ENCODE assay signal across 8 cellular contexts in genomic region chr3:187714404-187714979, GRCh38. TPM values are rescaled to one million over a fixed set of nuclear protein-coding genes. Genes with fewer than 3 reads are reported as not detected.
DNase-seq lines count a peak whose midpoint lies in the region; ATAC-seq and TF ChIP-seq lines count a peak whose summit lies in the region.

No MANE protein-coding gene starts in this region.

- intact Hi-C loops in dorsolateral prefrontal cortex (cut with DNase I): loop anchor here (5.0 to 10.0 kb wide), 2 partner anchors 400 to 1097 kb away; no protein-coding TSS in a partner anchor

- no peaks in the 10 kb centered on the region for H3K27me3 Mint-ChIP-seq in CD8-positive, alpha-beta memory T cell
- peaks cover 15% of the 10 kb centered on the region for H3K27me3 Mint-ChIP-seq in activated CD4-positive, alpha-beta T cell treated with anti-CD3 and anti-CD28 coated beads, Interleukin-2, amount 10 ng/mL, durations not matched to agents 7 days and 5 days
- H3K27me3 Mint-ChIP-seq in memory B cell: no peaks in the 10 kb centered on the region

- no peaks in the 10 kb centered on the region for H3K36me3 Mint-ChIP-seq in CD8-positive, alpha-beta memory T cell
- no peaks in the 10 kb centered on the region for H3K36me3 Mint-ChIP-seq in activated CD4-positive, alpha-beta T cell treated with anti-CD3 and anti-CD28 coated beads, Interleukin-2, amount 10 ng/mL, durations not matched to agents 7 days and 5 days (ENCODE audit: low read depth)
- H3K36me3 Mint-ChIP-seq in memory B cell: no peaks in the 10 kb centered on the region

- no peak overlapping the region for H3K4me3 ChIP-seq in CD8-positive, alpha-beta memory T cell (ENCODE audit: low read length)
- H3K4me3 ChIP-seq in dorsolateral prefrontal cortex: no peak overlapping the region

- H3K27ac Mint-ChIP-seq in CD8-positive, alpha-beta memory T cell: peak overlapping the region in 5 of 8 donors; percentile 2 to 72 (median 10)
- no peak overlapping the region for H3K27ac Mint-ChIP-seq in activated CD4-positive, alpha-beta T cell treated with anti-CD3 and anti-CD28 coated beads, Interleukin-2, amount 10 ng/mL, durations not matched to agents 7 days and 5 days
- no peak overlapping the region for H3K27ac Mint-ChIP-seq in memory B cell

- H3K4me1 ChIP-seq in CD8-positive, alpha-beta memory T cell (ENCODE audit: insufficient read depth, low read length): peaks cover 6% of the 10 kb centered on the region

- no peaks in the 10 kb centered on the region for H3K9me3 ChIP-seq in CD8-positive, alpha-beta memory T cell (ENCODE audit: low read length)

- peak overlapping the region in 1 of 7 donors; percentile 57 for H3K4me3 Mint-ChIP-seq in CD8-positive, alpha-beta memory T cell
- no peak overlapping the region for H3K4me3 Mint-ChIP-seq in activated CD4-positive, alpha-beta T cell treated with anti-CD3 and anti-CD28 coated beads, Interleukin-2, amount 10 ng/mL, durations not matched to agents 7 days and 5 days
- no peak overlapping the region for H3K4me3 Mint-ChIP-seq in memory B cell

- no peaks in the 10 kb centered on the region for H3K27me3 ChIP-seq in CD8-positive, alpha-beta memory T cell (ENCODE audit: insufficient read depth, low read length, poor library complexity, severe bottlenecking)
- no peaks in the 10 kb centered on the region for H3K27me3 ChIP-seq in dorsolateral prefrontal cortex

- peaks cover 13 to 17% (median 17%) of the 10 kb centered on the region in 3 donors for H3K4me1 Mint-ChIP-seq in CD8-positive, alpha-beta memory T cell
- H3K4me1 Mint-ChIP-seq in activated CD4-positive, alpha-beta T cell treated with anti-CD3 and anti-CD28 coated beads, Interleukin-2, amount 10 ng/mL, durations not matched to agents 7 days and 5 days: peaks cover 15% of the 10 kb centered on the region
- peaks cover 6% of the 10 kb centered on the region for H3K4me1 Mint-ChIP-seq in memory B cell

- POLR2A ChIA-PET in CD8-positive, alpha-beta memory T cell (lab: Charles Lee): no interaction called here
- POLR2A ChIA-PET in activated CD4-positive, alpha-beta T cell treated with anti-CD3 and anti-CD28 coated beads, Interleukin-2, amount 10 ng/mL, durations not matched to agents 7 days and 5 days (lab: Charles Lee): no interaction called here

- peak; percentile 47 to 79 (median 61) for DNase-seq in CD8-positive, alpha-beta memory T cell
- DNase-seq in NCI-H69 (lab: John Stamatoyannopoulos, UW) (peak; percentile 54), dorsolateral prefrontal cortex (peak in 8 of 10 donors; percentile 62 to 81 (median 70)), memory B cell (ENCODE audit: low spot score in 2 of 2) (peak; percentile 66 to 70)
- peak; percentile 80 for DNase-seq in activated CD4-positive, alpha-beta T cell treated with anti-CD3 and anti-CD28 coated beads, Interleukin-2, amount 10 ng/mL, durations not matched to agents 7 days and 5 days
- peak; percentile 58 for DNase-seq in stimulated activated CD8-positive, alpha-beta memory T cell treated with anti-CD3 and anti-CD28 coated beads, Interleukin-4, amount 100 ng/mL, for 24 hours (ENCODE audit: low read depth)

- H3K36me3 ChIP-seq in CD8-positive, alpha-beta memory T cell (ENCODE audit: insufficient read depth, low read length): no peaks in the 10 kb centered on the region

- CTCF ChIA-PET in CD8-positive, alpha-beta memory T cell (lab: Charles Lee): interaction anchor here (1.0 to 6.1 kb wide), 15 partner anchors 10 to 1326 kb away, joined by 3 to 79 read pairs (median 4); partner anchors contain the start of gene RTP2
- CTCF ChIA-PET in activated CD4-positive, alpha-beta T cell treated with anti-CD3 and anti-CD28 coated beads, Interleukin-2, amount 10 ng/mL, durations not matched to agents 7 days and 5 days (lab: Charles Lee): interaction anchor here (0.6 to 3.2 kb wide), 11 partner anchors 10 to 1246 kb away, joined by 3 to 9 read pairs (median 4); no protein-coding TSS in a partner anchor

- TF ChIP-seq CTCF in dorsolateral prefrontal cortex (IDR thresholded peaks at IDR 0.05 in 54 of 56, conservative IDR thresholded peaks at IDR 0.05 in 2 of 56; ENCODE audit: low read depth in 1 of 56, partially characterized antibody in 56 of 56): peak; percentile 68 to 98 (median 92)

- ATAC-seq in GM19452 (IDR thresholded peaks at IDR 0.05; ENCODE audit: unreplicated experiment) (peak; percentile 84), HG03565 (IDR thresholded peaks at IDR 0.05; ENCODE audit: unreplicated experiment) (peak; percentile 81), memory B cell (ENCODE audit: low read depth) (peak; percentile 85)

- no peak overlapping the region for H3K27ac ChIP-seq in CD8-positive, alpha-beta memory T cell (ENCODE audit: low read depth, low read length)
- no peak overlapping the region for H3K27ac ChIP-seq in dorsolateral prefrontal cortex

- no peaks in the 10 kb centered on the region for H3K9me3 Mint-ChIP-seq in CD8-positive, alpha-beta memory T cell
- no peaks in the 10 kb centered on the region for H3K9me3 Mint-ChIP-seq in activated CD4-positive, alpha-beta T cell treated with anti-CD3 and anti-CD28 coated beads, Interleukin-2, amount 10 ng/mL, durations not matched to agents 7 days and 5 days
- H3K9me3 Mint-ChIP-seq in memory B cell: no peaks in the 10 kb centered on the region

RNA-seq across cellular contexts. Expression of gene RTP2, which starts 12.1 kb away (rescaled TPM):
- total RNA-seq in CD8-positive, alpha-beta memory T cell: not detected
- not detected for polyA plus RNA-seq in CD8-positive, alpha-beta memory T cell
- not detected for total RNA-seq in activated CD4-positive, alpha-beta T cell treated with anti-CD3 and anti-CD28 coated beads, Interleukin-2, amount 10 ng/mL, durations not matched to agents 7 days and 5 days
- not detected for total RNA-seq in dorsolateral prefrontal cortex

RNA-seq across cellular contexts. Expression of gene BCL6, which starts 30.8 kb away (rescaled TPM):
- 10 to 100 TPM; 17.1 to 17.2 TPM for total RNA-seq in CD8-positive, alpha-beta memory T cell
- polyA plus RNA-seq in CD8-positive, alpha-beta memory T cell: 1.8 TPM
- total RNA-seq in activated CD4-positive, alpha-beta T cell treated with anti-CD3 and anti-CD28 coated beads, Interleukin-2, amount 10 ng/mL, durations not matched to agents 7 days and 5 days: 10 to 100 TPM; 12.0 to 12.7 TPM
- total RNA-seq in dorsolateral prefrontal cortex: 100 to 1,000 TPM in 54 of 120 experiments, 10 to 100 TPM in 66; 47.6 to 270 (median 94.0) TPM

RNA-seq across cellular contexts. Expression of gene SST, which starts 44.3 kb away (rescaled TPM):
- total RNA-seq in CD8-positive, alpha-beta memory T cell: not detected
- polyA plus RNA-seq in CD8-positive, alpha-beta memory T cell: not detected
- not detected for total RNA-seq in activated CD4-positive, alpha-beta T cell treated with anti-CD3 and anti-CD28 coated beads, Interleukin-2, amount 10 ng/mL, durations not matched to agents 7 days and 5 days
- total RNA-seq in dorsolateral prefrontal cortex: 10 to 100 TPM in 104 of 120 experiments, 1 to 10 TPM in 16; 2.8 to 96.1 (median 23.4) TPM

Comparison
In these comparisons a context has a peak if more than half of its experiments do, and no peak if none do; other contexts are left out.
1. H3K27ac Mint-ChIP-seq: peak in CD8-positive, alpha-beta memory T cell (5 of 8); none in activated CD4-positive, alpha-beta T cell treated with anti-CD3 and anti-CD28 coated beads, Interleukin-2, amount 10 ng/mL, durations not matched to agents 7 days and 5 days (single experiment) and memory B cell (single experiment).
2. Peak in every context shown above with its lines, with median percentiles within 50 percentile points of each other: DNase-seq and ATAC-seq.